Comparison of ENCODE assay signal across 17 cellular contexts in the genomic region with DNA sequence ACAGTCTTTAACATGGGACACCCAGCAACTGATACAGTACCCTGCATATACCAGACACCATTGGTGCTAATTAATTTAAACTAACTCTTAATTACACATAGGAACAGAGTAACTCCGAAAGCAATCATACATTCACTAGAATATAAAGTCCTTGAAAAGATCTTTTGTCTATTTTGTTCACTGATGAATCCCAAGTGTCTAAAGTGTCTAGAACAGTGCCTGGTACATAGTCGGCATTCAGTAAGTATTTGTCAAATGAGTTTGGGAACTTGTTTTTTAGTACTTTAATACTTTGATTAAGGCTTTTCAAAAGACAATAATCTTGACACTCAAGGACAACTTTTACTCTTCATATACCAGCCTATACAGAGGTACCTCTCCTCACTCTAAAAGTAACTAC. TPM values are rescaled to one million over a fixed set of nuclear protein-coding genes. Genes with fewer than 3 reads are reported as not detected.
A peak's percentile ranks its signal among the peaks of the same experiment; 100 is the strongest.
DNase-seq lines count a peak whose midpoint lies in the region; ATAC-seq and TF ChIP-seq lines count a peak whose summit lies in the region.
"Had no signal": no experiment of that assay in that cellular context is flagged by ENCODE, and none has a peak within 500 bp of the region (broad histone marks: within the 10 kb centered on the region; RNA-seq: fewer than 3 reads in every experiment).

No MANE protein-coding gene starts in this region.

- H3K4me1 Mint-ChIP-seq in CD14-positive monocyte (peaks cover 55% of the 10 kb centered on the region), activated B cell treated with CpG ODN at 0.5 μM for 24 hours (peaks cover 67% of the 10 kb centered on the region), nephron progenitor cell (peaks cover 30% of the 10 kb centered on the region)
- peaks cover 34 to 79% (median 51%) of the 10 kb centered on the region in 4 donors for H3K4me1 Mint-ChIP-seq in CD4-positive, alpha-beta memory T cell

- no peak overlapping the region for H3K27ac ChIP-seq in CD4-positive, alpha-beta memory T cell (ENCODE audit: low read depth, low read length)
- H3K27ac ChIP-seq: upper lobe of right lung had no signal

- no peak overlapping the region for H3K4me3 ChIP-seq in CD4-positive, alpha-beta memory T cell (ENCODE audit: low read length in 2 of 2)
- H3K4me3 ChIP-seq: upper lobe of right lung had no signal

- H3K27ac Mint-ChIP-seq in CD14-positive monocyte (peak overlapping the region; percentile 50 to 86 (median 83)), activated B cell treated with CpG ODN at 0.5 μM for 24 hours (peak overlapping the region; percentile 61), nephron progenitor cell (peak overlapping the region; percentile 69)
- H3K27ac Mint-ChIP-seq in CD4-positive, alpha-beta memory T cell = peak overlapping the region in 5 of 7 donors; percentile 19 to 79 (median 46)

- CTCF ChIA-PET in CD4-positive, alpha-beta memory T cell (lab: Charles Lee; ENCODE audit: partially characterized antibody) = interaction anchor here (0.9 kb wide), 1 partner anchor 130 kb away, joined by 4 read pairs; the partner anchor contains the start of gene INPP5K
- CTCF ChIA-PET in activated B cell treated with CpG ODN at 0.5 μM for 24 hours (lab: Charles Lee) = interaction anchor here (0.6 kb wide), 1 partner anchor 22 kb away, joined by 3 read pairs; no protein-coding TSS in a partner anchor

- intact Hi-C loops in CD14-positive monocyte (cut with micrococcal nuclease) = no loop called here
- intact Hi-C loops in CD4-positive, alpha-beta memory T cell (cut with micrococcal nuclease) = no loop called here
- intact Hi-C loops in activated B cell treated with CpG ODN at 0.5 μM for 24 hours (cut with micrococcal nuclease) = no loop called here

- H3K4me3 Mint-ChIP-seq in CD14-positive monocyte = no peak overlapping the region
- H3K4me3 Mint-ChIP-seq in CD4-positive, alpha-beta memory T cell = peak overlapping the region in 3 of 8 donors; percentile 29 to 49 (median 39)
- H3K4me3 Mint-ChIP-seq in activated B cell treated with CpG ODN at 0.5 μM for 24 hours = no peak overlapping the region
- no peak overlapping the region for H3K4me3 Mint-ChIP-seq in nephron progenitor cell

- H3K36me3 Mint-ChIP-seq in CD14-positive monocyte (peaks cover 0 to 19% of the 10 kb centered on the region in 2 donors), activated B cell treated with CpG ODN at 0.5 μM for 24 hours (ENCODE audit: low read depth) (peaks cover 17% of the 10 kb centered on the region), nephron progenitor cell (ENCODE audit: low read depth) (peaks cover 41% of the 10 kb centered on the region)
- peaks cover 0 to 12% of the 10 kb centered on the region in 2 donors for H3K36me3 Mint-ChIP-seq in CD4-positive, alpha-beta memory T cell

- H3K9me3 ChIP-seq in CD4-positive, alpha-beta memory T cell (ENCODE audit: control insufficient read depth in 1 of 2, low read length in 2 of 2) = no peaks in the 10 kb centered on the region
- H3K9me3 ChIP-seq: upper lobe of right lung had no signal

- H3K9me3 Mint-ChIP-seq in CD14-positive monocyte (no peaks in the 10 kb centered on the region), activated B cell treated with CpG ODN at 0.5 μM for 24 hours (no peaks in the 10 kb centered on the region), nephron progenitor cell (no peaks in the 10 kb centered on the region)
- no peaks in the 10 kb centered on the region for H3K9me3 Mint-ChIP-seq in CD4-positive, alpha-beta memory T cell

- H3K27me3 ChIP-seq in CD4-positive, alpha-beta memory T cell (ENCODE audit: insufficient read depth, low read length) = no peaks in the 10 kb centered on the region
- H3K27me3 ChIP-seq: upper lobe of right lung had no signal

- H3K27me3 Mint-ChIP-seq in CD14-positive monocyte (ENCODE audit: low read depth in 3 of 3) = no peaks in the 10 kb centered on the region
- no peaks in the 10 kb centered on the region for H3K27me3 Mint-ChIP-seq in CD4-positive, alpha-beta memory T cell
- H3K27me3 Mint-ChIP-seq in activated B cell treated with CpG ODN at 0.5 μM for 24 hours = no peaks in the 10 kb centered on the region
- no peaks in the 10 kb centered on the region for H3K27me3 Mint-ChIP-seq in nephron progenitor cell (ENCODE audit: low read depth, poor library complexity)

- DNase-seq in CD14-positive monocyte (ENCODE audit: low spot score) (no peak), activated B cell treated with CpG ODN at 0.5 μM for 24 hours (no peak), nephron progenitor cell (no peak), NCI-H1436 treated with DMSO at 0.1 percent for 48 hours (lab: John Stamatoyannopoulos, UW) (no peak), mesenteric fat pad (ENCODE audit: low spot score) (no peak), UCSD-AML1 (lab: John Stamatoyannopoulos, UW; ENCODE audit: unreplicated experiment) (no peak), cerebellum (ENCODE audit: low spot score) (no peak)
- DNase-seq in CD4-positive, alpha-beta memory T cell = no peak
- DNase-seq: activated CD4-positive, alpha-beta T cell treated with anti-CD3 and anti-CD28 coated beads, Interleukin-2, amount 50 U/mL, for 48 hours; activated T-cell treated with anti-CD3 and anti-CD28 coated beads, Interleukin-2, amount 50 U/mL, for 1 hour; AML-193; Kasumi-1; NCI-H1092 treated with DMSO at 0.1 percent for 48 hours; NCI-H526; nucleus accumbens; SHP77 treated with DMSO at 0.1 percent for 48 hours had no signal

- POLR2A ChIA-PET in CD4-positive, alpha-beta memory T cell (lab: Charles Lee; ENCODE audit: partially characterized antibody) = interaction anchor here (0.7 to 1.5 kb wide), 4 partner anchors 8 to 13 kb away, joined by 3 to 4 read pairs (median 3); partner anchors contain the start of gene YWHAE
- POLR2A ChIA-PET in activated B cell treated with CpG ODN at 0.5 μM for 24 hours (lab: Charles Lee) = no interaction called here

- TF ChIP-seq CTCF in CD14-positive monocyte (IDR thresholded peaks at IDR 0.05) (no peak), activated B cell treated with CpG ODN at 0.5 μM for 24 hours (IDR thresholded peaks at IDR 0.05) (no peak), nephron progenitor cell (IDR thresholded peaks at IDR 0.05) (no peak)

- ATAC-seq in activated B cell treated with CpG ODN at 0.5 μM for 24 hours (ENCODE audit: low read depth) = no peak
- ATAC-seq: upper lobe of right lung had no signal

- peaks cover 90% of the 10 kb centered on the region for H3K4me1 ChIP-seq in CD4-positive, alpha-beta memory T cell (ENCODE audit: insufficient read depth, low read length)

- H3K36me3 ChIP-seq in CD4-positive, alpha-beta memory T cell (ENCODE audit: insufficient read depth, low read length) = no peaks in the 10 kb centered on the region
- H3K36me3 ChIP-seq: upper lobe of right lung had no signal

RNA-seq across cellular contexts. Expression of gene YWHAE, which starts 13.8 kb away (rescaled TPM):
- 100 to 1,000 TPM; 168 to 185 TPM for polyA plus RNA-seq in CD14-positive monocyte
- total RNA-seq in CD4-positive, alpha-beta memory T cell = 100 to 1,000 TPM; 142 to 143 TPM
- polyA plus RNA-seq in CD4-positive, alpha-beta memory T cell = 10 to 100 TPM; 54.1 to 56.4 TPM
- total RNA-seq in activated B cell treated with CpG ODN at 0.5 μM for 24 hours = 253 and 263 TPM in 2 replicates
- total RNA-seq in mesenteric fat pad = 480 TPM
- total RNA-seq in cerebellum = 379 TPM
